ENCODE assay signal across 13 cellular contexts in the genomic region with DNA sequence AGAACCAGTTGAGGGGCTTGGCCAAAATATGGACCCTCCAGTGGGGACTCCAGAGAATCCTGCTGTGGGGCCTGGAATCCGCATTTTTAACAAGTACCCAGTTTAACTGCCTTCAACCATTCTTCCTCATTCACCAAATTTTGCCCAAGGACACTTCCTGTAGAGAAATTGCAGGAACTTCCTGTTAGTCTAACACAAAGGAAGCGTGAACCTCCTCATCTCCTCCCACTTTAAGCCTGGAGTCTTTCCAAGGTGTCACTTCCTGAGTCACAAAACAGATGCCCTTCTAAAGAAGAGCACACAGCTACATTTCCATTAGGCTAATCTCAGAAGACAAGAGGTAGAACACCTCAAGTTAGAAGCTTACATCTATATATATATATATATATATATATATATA.
A peak's percentile ranks its signal among the peaks of the same experiment; 100 is the strongest.
DNase-seq lines count a peak whose midpoint lies in the region; ATAC-seq and TF ChIP-seq lines count a peak whose summit lies in the region.
"Had no signal": no experiment of that assay in that cellular context is flagged by ENCODE, and none has a peak within 500 bp of the region (broad histone marks: within the 10 kb centered on the region; RNA-seq: fewer than 3 reads in every experiment).

No MANE protein-coding gene starts in this region.

- POLR2A ChIA-PET in PC-9 (lab: Charles Lee; ENCODE audit: unreplicated experiment), result no interaction called here

- no peak overlapping the region; the same call in 1 of the 2 replicates for H3K4me3 ChIP-seq in HUES6 (ENCODE audit: low read depth, low read length)
- H3K4me3 ChIP-seq in cardiac fibroblast (replicated peaks in 1 of 2; ENCODE audit: low read depth in 2 of 2, low read length in 2 of 2), result no peak overlapping the region
- H3K4me3 ChIP-seq in left lung, result no peak overlapping the region
- H3K4me3 ChIP-seq in PC-9, result no peak overlapping the region
- H3K4me3 ChIP-seq: body of pancreas, skin epidermis had no signal

- H3K27me3 ChIP-seq in HUES6 (ENCODE audit: control insufficient read depth, insufficient read depth, low read length) (no peaks in the 10 kb centered on the region), left lung (no peaks in the 10 kb centered on the region), PC-9 (ENCODE audit: insufficient read depth, low read depth) (no peaks in the 10 kb centered on the region)
- H3K27me3 ChIP-seq: body of pancreas had no signal

- no peak overlapping the region for H3K9ac ChIP-seq in HUES6 (ENCODE audit: low read length)

- H3K79me2 ChIP-seq in PC-9 (ENCODE audit: low read depth), result no peaks in the 10 kb centered on the region

- H3K4me1 ChIP-seq in HUES6 (ENCODE audit: control insufficient read depth, insufficient read depth, low read length) (no peaks in the 10 kb centered on the region; the same call in 1 of the 2 replicates), left lung (peaks cover 0 to 15% of the 10 kb centered on the region in 2 donors), PC-9 (replicated peaks; ENCODE audit: insufficient read depth) (no peaks in the 10 kb centered on the region)
- H3K4me1 ChIP-seq: body of pancreas had no signal

- BruUV-seq in PC-9 (replicated peaks; lab: Mats Ljungman, UMichigan), result no TSS peak

- ATAC-seq in left lung (no peak), GM18868 (IDR thresholded peaks at IDR 0.05; ENCODE audit: unreplicated experiment) (no peak), GM19324 (IDR thresholded peaks at IDR 0.05; ENCODE audit: low FRiP score, unreplicated experiment) (no peak)
- ATAC-seq: body of pancreas had no signal

- H3K27ac ChIP-seq in HUES6 (ENCODE audit: low read depth, low read length), result 0 out of 2 replicates have a peak overlapping the region, but pooled peaks have one; percentile 17
- H3K27ac ChIP-seq in left lung, result peak overlapping the region; percentile 55 to 77
- no peak overlapping the region for H3K27ac ChIP-seq in PC-9
- H3K27ac ChIP-seq: body of pancreas had no signal

- H3K9me2 ChIP-seq in PC-9 (ENCODE audit: insufficient read depth), result no peaks in the 10 kb centered on the region

- intact Hi-C loops in left lung (cut with DNase I), result no loop called here
- intact Hi-C loops in PC-9 (cut with micrococcal nuclease; ENCODE audit: unreplicated experiment), result no loop called here

- TF ChIP-seq CTCF in cardiac fibroblast (IDR thresholded peaks at IDR 0.05; ENCODE audit: low read depth, low read length), result no peak
- TF ChIP-seq CTCF in left lung (IDR thresholded peaks at IDR 0.05), result no peak
- no peak for TF ChIP-seq CTCF in PC-9 (conservative IDR thresholded peaks at IDR 0.05)

- H3K9me3 ChIP-seq in HUES6 (ENCODE audit: control insufficient read depth, insufficient read depth, low read depth, low read length), result no peaks in the 10 kb centered on the region
- H3K9me3 ChIP-seq in left lung, result no peaks in the 10 kb centered on the region
- no peaks in the 10 kb centered on the region for H3K9me3 ChIP-seq in PC-9 (ENCODE audit: insufficient read depth, low read depth)
- H3K9me3 ChIP-seq: body of pancreas had no signal

- H4K20me1 ChIP-seq in PC-9 (ENCODE audit: insufficient read depth), result no peaks in the 10 kb centered on the region

- no peak overlapping the region for H3K4me2 ChIP-seq in PC-9

- CTCF ChIA-PET in PC-9 (lab: Charles Lee), result no interaction called here

- H3K36me3 ChIP-seq in HUES6 (ENCODE audit: control insufficient read depth, insufficient read depth, low read length) (no peaks in the 10 kb centered on the region), left lung (no peaks in the 10 kb centered on the region), PC-9 (ENCODE audit: low read depth) (no peaks in the 10 kb centered on the region)

- DNase-seq in COLO829 (ENCODE audit: low spot score), result peak; percentile 26
- DNase-seq in cardiac fibroblast (ENCODE audit: low read depth in 2 of 2), result peak; percentile 19 to 34
- no peak for DNase-seq in left lung
- DNase-seq in PC-9, result no peak
- no peak for DNase-seq in OCI-M1 (lab: John Stamatoyannopoulos, UW)
- DNase-seq: activated B cell treated with CpG ODN at 0.5 μM for 24 hours; activated T-cell treated with anti-CD3 and anti-CD28 coated beads, Interleukin-2, amount 50 U/mL, for 48 hours; body of pancreas; COR-L47 had no signal

- no peaks in the 10 kb centered on the region for H3F3A ChIP-seq in PC-9 (ENCODE audit: insufficient read depth, low read depth)

- no peak overlapping the region for H2AFZ ChIP-seq in PC-9

Comparison
In these comparisons a context has a peak if more than half of its experiments do, and no peak if none do; other contexts are left out.
1. DNase-seq: peak in COLO829 (single experiment) and cardiac fibroblast (2 of 2); none in left lung (0 of 2), PC-9 (0 of 2) and OCI-M1 (single experiment).